10 cellular contexts compared by ENCODE assay signal in the genomic region with DNA sequence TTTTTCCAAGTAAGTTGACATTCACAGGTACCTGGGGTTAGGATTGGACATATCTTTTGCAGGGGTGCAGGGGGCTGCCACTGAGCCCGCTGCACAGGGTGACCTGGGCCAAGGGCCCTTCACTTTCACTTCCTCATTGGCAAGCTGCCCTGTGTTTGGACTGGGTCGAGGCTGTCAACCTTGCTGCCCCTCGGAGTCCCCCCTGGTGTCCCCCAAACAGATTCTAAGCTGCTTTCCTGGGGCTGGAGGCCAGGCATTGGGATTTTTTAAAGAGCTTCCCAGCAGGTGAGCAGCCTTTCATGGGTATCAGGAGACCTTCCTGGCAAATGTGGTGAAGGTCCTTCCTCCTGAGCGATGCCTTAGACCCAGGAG. TPM values are rescaled to one million over a fixed set of nuclear protein-coding genes. Genes with fewer than 3 reads are reported as not detected.
DNase-seq lines count a peak whose midpoint lies in the region; ATAC-seq and TF ChIP-seq lines count a peak whose summit lies in the region.
"Had no signal": no experiment of that assay in that cellular context is flagged by ENCODE, and none has a peak within 500 bp of the region (broad histone marks: within the 10 kb centered on the region; RNA-seq: fewer than 3 reads in every experiment).

No MANE protein-coding gene starts in this region.

- 14 to 42% methylated on average over 2 to 4 of the region's 4 CpGs for WGBS in body of pancreas, 2 donors

- intact Hi-C loops in activated naive CD4-positive, alpha-beta T cell treated with anti-CD3 and anti-CD28 coated beads for 36 hours (cut with micrococcal nuclease) = loop anchor here (2.0 to 5.0 kb wide), 5 partner anchors 54 to 701 kb away; partner anchors contain the start of genes MX2 and PRDM15
- intact Hi-C loops in body of pancreas (cut with DNase I) = no loop called here

- no peak for ATAC-seq in body of pancreas
- ATAC-seq in thoracic aorta (ENCODE audit: insufficient number of reproducible peaks, low FRiP score, low read depth) = no peak
- ATAC-seq in GM21528 (IDR thresholded peaks at IDR 0.05; ENCODE audit: low FRiP score, unreplicated experiment) = no peak

- no peak overlapping the region for H3K27ac Mint-ChIP-seq in activated naive CD4-positive, alpha-beta T cell treated with anti-CD3 and anti-CD28 coated beads for 36 hours

- H3K4me1 ChIP-seq in body of pancreas = peaks cover 20% of the 10 kb centered on the region
- peaks cover 0 to 11% of the 10 kb centered on the region in 2 donors for H3K4me1 ChIP-seq in thoracic aorta (ENCODE audit: control insufficient read depth in 1 of 2, low read depth in 2 of 2)

- CTCF ChIA-PET in activated naive CD4-positive, alpha-beta T cell treated with anti-CD3 and anti-CD28 coated beads for 36 hours (lab: Charles Lee) = interaction anchor here (0.6 to 3.3 kb wide), 5 partner anchors 21 to 246 kb away, joined by 3 to 14 read pairs (median 5); no protein-coding TSS in a partner anchor

- TF ChIP-seq POLR2A in body of pancreas (IDR thresholded peaks at IDR 0.05) = no peak

- DNase-seq in activated naive CD4-positive, alpha-beta T cell treated with anti-CD3 and anti-CD28 coated beads for 36 hours = no peak
- no peak for DNase-seq in activated naive CD4-positive, alpha-beta T cell (lab: John Stamatoyannopoulos, UW)
- DNase-seq in NCI-H345 (lab: John Stamatoyannopoulos, UW) = peak; percentile 93
- peak in 3 of 4 donors; percentile 43 to 55 (median 43) for DNase-seq in body of pancreas
- DNase-seq in thoracic aorta (ENCODE audit: low spot score) = no peak
- DNase-seq in ureter (ENCODE audit: low spot score) = no peak
- no peak for DNase-seq in pons (ENCODE audit: low spot score)

- no peaks in the 10 kb centered on the region for H3K9me3 Mint-ChIP-seq in activated naive CD4-positive, alpha-beta T cell treated with anti-CD3 and anti-CD28 coated beads for 36 hours

- H3K27me3 ChIP-seq in body of pancreas (no peaks in the 10 kb centered on the region), thoracic aorta (replicated peaks; ENCODE audit: insufficient read depth) (no peaks in the 10 kb centered on the region)

- TF ChIP-seq CTCF in body of pancreas (IDR thresholded peaks at IDR 0.05) (no peak), thoracic aorta (IDR thresholded peaks at IDR 0.05) (no peak)

- H3K9me3 ChIP-seq in body of pancreas (no peaks in the 10 kb centered on the region), thoracic aorta (no peaks in the 10 kb centered on the region)

- H3K27me3 Mint-ChIP-seq in activated naive CD4-positive, alpha-beta T cell treated with anti-CD3 and anti-CD28 coated beads for 36 hours (ENCODE audit: low read depth) = no peaks in the 10 kb centered on the region

- H3K36me3 ChIP-seq in body of pancreas (replicated peaks in 1 of 2; ENCODE audit: insufficient read depth in 1 of 2, low read depth in 2 of 2) (no peaks in the 10 kb centered on the region), thoracic aorta (no peaks in the 10 kb centered on the region)

- peak overlapping the region in 1 of 4 donors; percentile 29 for H3K27ac ChIP-seq in body of pancreas
- H3K27ac ChIP-seq in thoracic aorta = no peak overlapping the region
- H3K27ac ChIP-seq: VCaP had no signal

- H3K4me1 Mint-ChIP-seq in activated naive CD4-positive, alpha-beta T cell treated with anti-CD3 and anti-CD28 coated beads for 36 hours (ENCODE audit: low read depth) = peaks cover 49% of the 10 kb centered on the region

- no peaks in the 10 kb centered on the region for H3K36me3 Mint-ChIP-seq in activated naive CD4-positive, alpha-beta T cell treated with anti-CD3 and anti-CD28 coated beads for 36 hours (ENCODE audit: low read depth)

- peak overlapping the region; percentile 63 for H3K4me3 Mint-ChIP-seq in activated naive CD4-positive, alpha-beta T cell treated with anti-CD3 and anti-CD28 coated beads for 36 hours

- H3K4me3 ChIP-seq in body of pancreas (no peak overlapping the region), thoracic aorta (peak overlapping the region; percentile 5)

RNA-seq across cellular contexts. Expression of gene UMODL1, which starts 7.9 kb away (rescaled TPM):
- not detected for total RNA-seq in activated naive CD4-positive, alpha-beta T cell treated with anti-CD3 and anti-CD28 coated beads for 36 hours
- total RNA-seq in body of pancreas = not detected
- under 1 TPM in 1 of 2 donors, not detected in 1; 0.14 TPM for total RNA-seq in thoracic aorta
- total RNA-seq in ureter = not detected
- total RNA-seq: urinary bladder had no signal

RNA-seq across cellular contexts. Expression of gene ZBTB21, which starts 53.0 kb away (rescaled TPM):
- 10 to 100 TPM; 27.8 to 28.0 TPM for total RNA-seq in activated naive CD4-positive, alpha-beta T cell treated with anti-CD3 and anti-CD28 coated beads for 36 hours
- total RNA-seq in body of pancreas (10 to 100 TPM in 1 of 2 donors, 1 to 10 TPM in 1; 4.2 to 10.2 TPM), thoracic aorta (10 to 100 TPM; 16.5 to 23.8 TPM), ureter (24.5 TPM)

Comparison
In these comparisons a context has a peak if more than half of its experiments do, and no peak if none do; other contexts are left out.
1. DNase-seq: peak in NCI-H345 (single experiment) and body of pancreas (3 of 4); none in activated naive CD4-positive, alpha-beta T cell treated with anti-CD3 and anti-CD28 coated beads for 36 hours (single experiment), activated naive CD4-positive, alpha-beta T cell (0 of 4), thoracic aorta (single experiment), ureter (single experiment) and pons (single experiment).